ENCODE assay signal across 23 cellular contexts in genomic region chr1:107920999-107921398, GRCh38.
"Had no signal": no experiment of that assay in that cellular context is flagged by ENCODE, and none has a peak within 500 bp of the region (broad histone marks: within the 10 kb centered on the region; RNA-seq: fewer than 3 reads in every experiment).

No MANE protein-coding gene starts in this region.

- H3K27ac ChIP-seq: breast epithelium, gastrocnemius medialis, left ventricle myocardium inferior, pancreas, thoracic aorta, upper lobe of left lung had no signal

- H3K27me3 Mint-ChIP-seq: activated CD8-positive, alpha-beta T cell treated with anti-CD3 and anti-CD28 coated beads for 36 hours; activated naive CD4-positive, alpha-beta T cell treated with anti-CD3 and anti-CD28 coated beads, Interleukin-2, amount 10 ng/mL, durations not matched to agents 7 days and 5 days; activated T-helper 17 cell treated with anti-CD3 and anti-CD28 coated beads, Interleukin-2, amount 50 U/mL, for 72 hours; stimulated activated memory B cell treated with anti-CD40 and anti-IgM and Interleukin-4, amounts not matched to agents 10 μg/mL and 1 μg/mL and 100 μg/mL, for 72 hours had no signal

- H3K36me3 ChIP-seq: adrenal gland, breast epithelium, gastrocnemius medialis, left ventricle myocardium inferior, pancreas, thoracic aorta, upper lobe of left lung had no signal

- H3K27ac Mint-ChIP-seq: activated naive CD4-positive, alpha-beta T cell treated with anti-CD3 and anti-CD28 coated beads, Interleukin-2, amount 10 ng/mL, durations not matched to agents 7 days and 5 days; activated T-helper 17 cell treated with anti-CD3 and anti-CD28 coated beads, Interleukin-2, amount 50 U/mL, for 72 hours; T-helper 2 cell treated with Interferon-gamma antibody and Interleukin-4, amounts not matched to agents 5 μg/mL and 100 μg/mL, for 36 hours had no signal

- H3K4me3 ChIP-seq: adrenal gland, breast epithelium, gastrocnemius medialis, left ventricle myocardium inferior, pancreas, smooth muscle cell, thoracic aorta, upper lobe of left lung had no signal

- H3K9me3 ChIP-seq: adrenal gland, breast epithelium, gastrocnemius medialis, left ventricle myocardium inferior, pancreas, thoracic aorta, upper lobe of left lung had no signal

- H3K36me3 Mint-ChIP-seq: activated naive CD4-positive, alpha-beta T cell treated with anti-CD3 and anti-CD28 coated beads, Interleukin-2, amount 10 ng/mL, durations not matched to agents 7 days and 5 days; stimulated activated memory B cell treated with anti-CD40 and anti-IgM and Interleukin-4, amounts not matched to agents 10 μg/mL and 1 μg/mL and 100 μg/mL, for 72 hours had no signal

- H3K9me3 Mint-ChIP-seq: stimulated activated memory B cell treated with anti-CD40 and anti-IgM and Interleukin-4, amounts not matched to agents 10 μg/mL and 1 μg/mL and 100 μg/mL, for 72 hours had no signal

- H3K4me3 Mint-ChIP-seq: activated naive CD4-positive, alpha-beta T cell treated with anti-CD3 and anti-CD28 coated beads, Interleukin-2, amount 10 ng/mL, durations not matched to agents 7 days and 5 days; stimulated activated memory B cell treated with anti-CD40 and anti-IgM and Interleukin-4, amounts not matched to agents 10 μg/mL and 1 μg/mL and 100 μg/mL, for 72 hours; T-helper 2 cell treated with Interferon-gamma antibody and Interleukin-4, amounts not matched to agents 5 μg/mL and 100 μg/mL, for 36 hours had no signal

- H3K27me3 ChIP-seq: adrenal gland, breast epithelium, gastrocnemius medialis, upper lobe of left lung had no signal

- DNase-seq: activated CD4-positive, alpha-beta T cell treated with anti-CD3 and anti-CD28 coated beads for 48 hours; activated CD4-positive, CD25-positive, alpha-beta regulatory T cell; activated CD8-positive, alpha-beta T cell treated with anti-CD3 and anti-CD28 coated beads for 36 hours; activated naive CD4-positive, alpha-beta T cell treated with anti-CD3 and anti-CD28 coated beads, Interleukin-2, amount 10 ng/mL, durations not matched to agents 7 days and 5 days; activated T-cell treated with anti-CD3 and anti-CD28 coated beads, Interleukin-2, amount 50 U/mL, for 1 hour; adrenal gland; cerebellar nuclear complex; cortex of kidney; effector CD4-positive, alpha-beta T cell; gastrocnemius medialis; head of caudate nucleus; kidney glomerular epithelial cell; left ventricle myocardium inferior; mammary epithelial cell; pancreas; stimulated activated CD4-positive, alpha-beta T cell treated with anti-CD3 and anti-CD28 coated beads, Interleukin-4, amount 100 ng/mL, for 4 hours; upper lobe of left lung had no signal

- H3K4me1 ChIP-seq: adrenal gland, breast epithelium, gastrocnemius medialis, left ventricle myocardium inferior, pancreas, upper lobe of left lung had no signal
